In the genomic region with DNA sequence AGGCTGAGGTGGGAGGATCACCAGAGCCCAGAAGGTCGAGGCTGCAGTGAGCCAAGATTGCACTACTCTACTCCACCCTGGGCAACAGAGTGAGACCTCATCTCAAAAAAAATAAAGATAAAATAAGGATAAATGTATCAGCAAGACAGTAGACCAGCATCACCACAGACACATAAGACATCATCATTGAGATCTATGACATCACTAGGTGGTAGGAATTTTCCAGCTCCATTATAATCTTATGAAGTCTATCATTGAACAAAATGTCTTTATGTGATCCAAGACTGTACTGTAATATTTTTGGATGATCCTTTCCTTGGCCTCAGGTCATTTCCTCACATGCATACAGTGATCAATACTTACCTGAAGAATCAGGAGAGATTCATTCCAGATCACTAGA, we compare ENCODE assay signal across 2 cellular contexts.
TF ChIP-seq lines count a peak whose summit lies in the region.

No MANE protein-coding gene starts in this region.

TF ChIP-seq in HepG2, 621 proteins besides CTCF, POLR2A, EP300 and RAD21:
- TF ChIP-seq ATF7 (IDR thresholded peaks at IDR 0.05) = peak; percentile 24; the same call in 1 of the 2 replicates
- TF ChIP-seq ATF7 (CRISPR knock-in tag; IDR thresholded peaks at IDR 0.05) = no peak
- TF ChIP-seq, protein P1, sequence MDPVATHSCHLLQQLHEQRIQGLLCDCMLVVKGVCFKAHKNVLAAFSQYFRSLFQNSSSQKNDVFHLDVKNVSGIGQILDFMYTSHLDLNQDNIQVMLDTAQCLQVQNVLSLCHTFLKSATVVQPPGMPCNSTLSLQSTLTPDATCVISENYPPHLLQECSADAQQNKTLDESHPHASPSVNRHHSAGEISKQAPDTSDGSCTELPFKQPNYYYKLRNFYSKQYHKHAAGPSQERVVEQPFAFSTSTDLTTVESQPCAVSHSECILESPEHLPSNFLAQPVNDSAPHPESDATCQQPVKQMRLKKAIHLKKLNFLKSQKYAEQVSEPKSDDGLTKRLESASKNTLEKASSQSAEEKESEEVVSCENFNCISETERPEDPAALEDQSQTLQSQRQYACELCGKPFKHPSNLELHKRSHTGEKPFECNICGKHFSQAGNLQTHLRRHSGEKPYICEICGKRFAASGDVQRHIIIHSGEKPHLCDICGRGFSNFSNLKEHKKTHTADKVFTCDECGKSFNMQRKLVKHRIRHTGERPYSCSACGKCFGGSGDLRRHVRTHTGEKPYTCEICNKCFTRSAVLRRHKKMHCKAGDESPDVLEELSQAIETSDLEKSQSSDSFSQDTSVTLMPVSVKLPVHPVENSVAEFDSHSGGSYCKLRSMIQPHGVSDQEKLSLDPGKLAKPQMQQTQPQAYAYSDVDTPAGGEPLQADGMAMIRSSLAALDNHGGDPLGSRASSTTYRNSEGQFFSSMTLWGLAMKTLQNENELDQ (CRISPR knock-in tag; IDR thresholded peaks at IDR 0.05; ENCODE audit: borderline replicate concordance) = no peak
- TF ChIP-seq CENPX (CRISPR knock-in tag; IDR thresholded peaks at IDR 0.05) = no peak
- TF ChIP-seq, protein P2, sequence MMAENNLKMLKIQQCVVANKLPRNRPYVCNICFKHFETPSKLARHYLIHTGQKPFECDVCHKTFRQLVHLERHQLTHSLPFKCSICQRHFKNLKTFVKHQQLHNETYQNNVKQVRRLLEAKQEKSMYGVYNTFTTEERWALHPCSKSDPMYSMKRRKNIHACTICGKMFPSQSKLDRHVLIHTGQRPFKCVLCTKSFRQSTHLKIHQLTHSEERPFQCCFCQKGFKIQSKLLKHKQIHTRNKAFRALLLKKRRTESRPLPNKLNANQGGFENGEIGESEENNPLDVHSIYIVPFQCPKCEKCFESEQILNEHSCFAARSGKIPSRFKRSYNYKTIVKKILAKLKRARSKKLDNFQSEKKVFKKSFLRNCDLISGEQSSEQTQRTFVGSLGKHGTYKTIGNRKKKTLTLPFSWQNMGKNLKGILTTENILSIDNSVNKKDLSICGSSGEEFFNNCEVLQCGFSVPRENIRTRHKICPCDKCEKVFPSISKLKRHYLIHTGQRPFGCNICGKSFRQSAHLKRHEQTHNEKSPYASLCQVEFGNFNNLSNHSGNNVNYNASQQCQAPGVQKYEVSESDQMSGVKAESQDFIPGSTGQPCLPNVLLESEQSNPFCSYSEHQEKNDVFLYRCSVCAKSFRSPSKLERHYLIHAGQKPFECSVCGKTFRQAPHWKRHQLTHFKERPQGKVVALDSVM (CRISPR knock-in tag; IDR thresholded peaks at IDR 0.05) = 0 out of 2 replicates have a peak, but pooled peaks have one; percentile 16
- no peak for TF ChIP-seq ZNF746 (CRISPR knock-in tag; IDR thresholded peaks at IDR 0.05)
- TF ChIP-seq, protein P3, sequence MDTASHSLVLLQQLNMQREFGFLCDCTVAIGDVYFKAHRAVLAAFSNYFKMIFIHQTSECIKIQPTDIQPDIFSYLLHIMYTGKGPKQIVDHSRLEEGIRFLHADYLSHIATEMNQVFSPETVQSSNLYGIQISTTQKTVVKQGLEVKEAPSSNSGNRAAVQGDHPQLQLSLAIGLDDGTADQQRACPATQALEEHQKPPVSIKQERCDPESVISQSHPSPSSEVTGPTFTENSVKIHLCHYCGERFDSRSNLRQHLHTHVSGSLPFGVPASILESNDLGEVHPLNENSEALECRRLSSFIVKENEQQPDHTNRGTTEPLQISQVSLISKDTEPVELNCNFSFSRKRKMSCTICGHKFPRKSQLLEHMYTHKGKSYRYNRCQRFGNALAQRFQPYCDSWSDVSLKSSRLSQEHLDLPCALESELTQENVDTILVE (CRISPR knock-in tag; IDR thresholded peaks at IDR 0.05) = no peak
- no peak for TF ChIP-seq ZNF282 (IDR thresholded peaks at IDR 0.05; ENCODE audit: partially characterized antibody)
- TF ChIP-seq CREB1 (IDR thresholded peaks at IDR 0.05) = peak; percentile 69
- no peak for TF ChIP-seq CREB1 (CRISPR knock-in tag; IDR thresholded peaks at IDR 0.05)
- TF ChIP-seq SP5 (CRISPR knock-in tag; IDR thresholded peaks at IDR 0.05; ENCODE audit: borderline replicate concordance, low read depth) = no peak
- TF ChIP-seq SRY (CRISPR knock-in tag; IDR thresholded peaks at IDR 0.05) = no peak

TF ChIP-seq in GM12878, 131 proteins besides CTCF, POLR2A, EP300 and RAD21:
- TF ChIP-seq, protein P4, sequence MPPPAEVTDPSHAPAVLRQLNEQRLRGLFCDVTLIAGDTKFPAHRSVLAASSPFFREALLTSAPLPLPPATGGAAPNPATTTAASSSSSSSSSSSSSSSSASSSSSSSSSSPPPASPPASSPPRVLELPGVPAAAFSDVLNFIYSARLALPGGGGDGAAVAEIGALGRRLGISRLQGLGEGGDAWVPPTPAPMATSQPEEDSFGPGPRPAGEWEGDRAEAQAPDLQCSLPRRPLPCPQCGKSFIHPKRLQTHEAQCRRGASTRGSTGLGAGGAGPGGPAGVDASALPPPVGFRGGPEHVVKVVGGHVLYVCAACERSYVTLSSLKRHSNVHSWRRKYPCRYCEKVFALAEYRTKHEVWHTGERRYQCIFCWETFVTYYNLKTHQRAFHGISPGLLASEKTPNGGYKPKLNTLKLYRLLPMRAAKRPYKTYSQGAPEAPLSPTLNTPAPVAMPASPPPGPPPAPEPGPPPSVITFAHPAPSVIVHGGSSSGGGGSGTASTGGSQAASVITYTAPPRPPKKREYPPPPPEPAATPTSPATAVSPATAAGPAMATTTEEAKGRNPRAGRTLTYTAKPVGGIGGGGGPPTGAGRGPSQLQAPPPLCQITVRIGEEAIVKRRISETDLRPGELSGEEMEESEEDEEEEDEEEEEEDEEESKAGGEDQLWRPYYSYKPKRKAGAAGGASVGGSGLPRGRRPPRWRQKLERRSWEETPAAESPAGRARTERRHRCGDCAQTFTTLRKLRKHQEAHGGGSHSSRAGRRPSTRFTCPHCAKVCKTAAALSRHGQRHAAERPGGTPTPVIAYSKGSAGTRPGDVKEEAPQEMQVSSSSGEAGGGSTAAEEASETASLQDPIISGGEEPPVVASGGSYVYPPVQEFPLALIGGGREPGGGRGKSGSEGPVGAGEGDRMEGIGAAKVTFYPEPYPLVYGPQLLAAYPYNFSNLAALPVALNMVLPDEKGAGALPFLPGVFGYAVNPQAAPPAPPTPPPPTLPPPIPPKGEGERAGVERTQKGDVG (CRISPR knock-in tag; IDR thresholded peaks at IDR 0.05) = no peak
- TF ChIP-seq JUNB (IDR thresholded peaks at IDR 0.05) (no peak), ESRRA (IDR thresholded peaks at IDR 0.05; ENCODE audit: low read length) (no peak), ZNF384 (IDR thresholded peaks at IDR 0.05; ENCODE audit: borderline replicate concordance, low read depth, low read length) (no peak), HCFC1 (IDR thresholded peaks at IDR 0.05; ENCODE audit: low read length) (no peak), HDAC2 (IDR thresholded peaks at IDR 0.05) (no peak), KLF5 (IDR thresholded peaks at IDR 0.05; ENCODE audit: partially characterized antibody) (no peak)
TF ChIP-seq in GM12878: peak in this region for 0.
